Comparison of ENCODE assay signal across 1 cellular context in genomic region chr7:44561481-44561880, GRCh38.
TF ChIP-seq lines count a peak whose summit lies in the region.

No MANE protein-coding gene starts in this region.

TF ChIP-seq in A549, 52 proteins besides CTCF, POLR2A, EP300 and RAD21 (continued from another document):
- TF ChIP-seq TFCP2L1 (CRISPR knock-in tag; IDR thresholded peaks at IDR 0.05) = no peak
- no peak for TF ChIP-seq ATOH8 (CRISPR knock-in tag; IDR thresholded peaks at IDR 0.05; ENCODE audit: low read depth)
- TF ChIP-seq REST (IDR thresholded peaks at IDR 0.05) = no peak
